ENCODE assay signal across 23 cellular contexts in genomic region chr1:202951437-202951836, GRCh38. TPM values are rescaled to one million over a fixed set of nuclear protein-coding genes. Genes with fewer than 3 reads are reported as not detected.
DNase-seq lines count a peak whose midpoint lies in the region; ATAC-seq and TF ChIP-seq lines count a peak whose summit lies in the region.
"Had no signal": no experiment of that assay in that cellular context is flagged by ENCODE, and none has a peak within 500 bp of the region (broad histone marks: within the 10 kb centered on the region; RNA-seq: fewer than 3 reads in every experiment).

No MANE protein-coding gene starts in this region.

- H3K9ac ChIP-seq in GM23248: no peak overlapping the region

- no peak overlapping the region for H2AFZ ChIP-seq in GM23248

- H3K27me3 ChIP-seq in CD4-positive, alpha-beta T cell (ENCODE audit: control insufficient read depth, insufficient read depth, low read length): no peaks in the 10 kb centered on the region
- H3K27me3 ChIP-seq in GM23248 (replicated peaks; ENCODE audit: insufficient read depth) (no peaks in the 10 kb centered on the region), breast epithelium (no peaks in the 10 kb centered on the region), sigmoid colon (no peaks in the 10 kb centered on the region)
- H3K27me3 ChIP-seq in naive thymus-derived CD4-positive, alpha-beta T cell (ENCODE audit: control insufficient read depth in 2 of 2, insufficient read depth in 2 of 2, low read length in 2 of 2): no peaks in the 10 kb centered on the region
- H3K27me3 ChIP-seq: heart left ventricle had no signal

- TF ChIP-seq POLR2A in breast epithelium (IDR thresholded peaks at IDR 0.05): no peak
- TF ChIP-seq POLR2A in sigmoid colon (IDR thresholded peaks at IDR 0.05): no peak

- no peak overlapping the region for H3K27ac ChIP-seq in CD4-positive, alpha-beta T cell (ENCODE audit: low read depth, low read length)
- H3K27ac ChIP-seq in GM23248 (no peak overlapping the region), breast epithelium (peak overlapping the region; percentile 64 to 87), sigmoid colon (no peak overlapping the region)
- no peak overlapping the region for H3K27ac ChIP-seq in naive thymus-derived CD4-positive, alpha-beta T cell (ENCODE audit: low read depth, low read length)

- H3K4me3 Mint-ChIP-seq in CD4-positive, alpha-beta T cell: no peak overlapping the region
- H3K4me3 Mint-ChIP-seq in naive thymus-derived CD4-positive, alpha-beta T cell: no peak overlapping the region
- H3K4me3 Mint-ChIP-seq: activated B cell treated with CpG ODN at 0.5 μM for 24 hours; naive B cell; stimulated activated naive CD8-positive, alpha-beta T cell treated with anti-CD3 and anti-CD28 coated beads, Interleukin-15, amount 100 ng/mL, for 72 hours had no signal

- H3K36me3 Mint-ChIP-seq in CD4-positive, alpha-beta T cell (ENCODE audit: low read depth): peaks cover 64% of the 10 kb centered on the region
- peaks cover 0 to 12% (median 7%) of the 10 kb centered on the region in 5 donors for H3K36me3 Mint-ChIP-seq in naive thymus-derived CD4-positive, alpha-beta T cell

- H3K4me2 ChIP-seq in GM23248 (ENCODE audit: unreplicated experiment): no peak overlapping the region

- CTCF ChIA-PET in CD4-positive, alpha-beta T cell (lab: Charles Lee): interaction anchor here (1.2 kb wide), 1 partner anchor 8 kb away, joined by 3 read pairs; no protein-coding TSS in a partner anchor
- CTCF ChIA-PET in naive thymus-derived CD4-positive, alpha-beta T cell (lab: Charles Lee): no interaction called here

- no peak for TF ChIP-seq EP300 in sigmoid colon (IDR thresholded peaks at IDR 0.05)

- in situ Hi-C loops in GM23248 (cut with MboI): no loop called here

- H3K27ac Mint-ChIP-seq in CD4-positive, alpha-beta T cell: peak overlapping the region; percentile 59
- peak overlapping the region in 7 of 9 donors; percentile 35 to 82 (median 67) for H3K27ac Mint-ChIP-seq in naive thymus-derived CD4-positive, alpha-beta T cell
- H3K27ac Mint-ChIP-seq: activated B cell treated with CpG ODN at 0.5 μM for 24 hours had no signal

- H3K9me3 ChIP-seq in CD4-positive, alpha-beta T cell (ENCODE audit: control insufficient read depth, low read length): no peaks in the 10 kb centered on the region
- H3K9me3 ChIP-seq in GM23248 (ENCODE audit: low read depth) (no peaks in the 10 kb centered on the region), breast epithelium (no peaks in the 10 kb centered on the region), sigmoid colon (no peaks in the 10 kb centered on the region)
- H3K9me3 ChIP-seq in naive thymus-derived CD4-positive, alpha-beta T cell (ENCODE audit: control insufficient read depth in 2 of 3, low read length in 3 of 3): no peaks in the 10 kb centered on the region
- H3K9me3 ChIP-seq: heart left ventricle had no signal

- no peak for TF ChIP-seq CTCF in CD4-positive, alpha-beta T cell (IDR thresholded peaks at IDR 0.05)
- TF ChIP-seq CTCF in breast epithelium (IDR thresholded peaks at IDR 0.05): no peak
- TF ChIP-seq CTCF in sigmoid colon (IDR thresholded peaks at IDR 0.05): no peak

- H3K4me1 ChIP-seq in GM23248 (ENCODE audit: insufficient read depth): peaks cover 29% of the 10 kb centered on the region
- H3K4me1 ChIP-seq in breast epithelium: peaks cover 7 to 9% of the 10 kb centered on the region in 2 donors
- H3K4me1 ChIP-seq in naive thymus-derived CD4-positive, alpha-beta T cell (ENCODE audit: control insufficient read depth in 2 of 2, insufficient read depth in 2 of 2, low read length in 2 of 2): peaks cover 3 to 26% of the 10 kb centered on the region in 2 donors
- peaks cover 0 to 37% (median 23%) of the 10 kb centered on the region in 4 donors for H3K4me1 ChIP-seq in sigmoid colon

- DNase-seq in CD4-positive, alpha-beta T cell: no peak
- peak; percentile 42 for DNase-seq in GM23248
- DNase-seq in breast epithelium (ENCODE audit: low spot score in 2 of 2): no peak
- DNase-seq in naive thymus-derived CD4-positive, alpha-beta T cell: no peak
- no peak for DNase-seq in SIG-M5 (lab: John Stamatoyannopoulos, UW)
- no peak for DNase-seq in sigmoid colon
- no peak for DNase-seq in cerebellar cortex (ENCODE audit: low spot score)
- DNase-seq: activated B cell treated with CpG ODN at 0.5 μM for 24 hours; activated CD8-positive, alpha-beta memory T cell treated with anti-CD3 and anti-CD28 coated beads for 24 hours; AML-193; amygdala; central memory CD4-positive, alpha-beta T cell; DMS 273 treated with DMSO at 0.1 percent for 48 hours; GOT3; heart left ventricle; naive B cell; NCI-H1417 treated with DMSO at 0.1 percent for 48 hours; NCI-H69; PC-3; posterior cingulate gyrus; stimulated activated CD4-positive, alpha-beta T cell treated with anti-CD3 and anti-CD28 coated beads, Interleukin-2, amount 100 ng/mL, for 24 hours; stimulated activated naive CD8-positive, alpha-beta T cell treated with anti-CD3 and anti-CD28 coated beads, Interleukin-15, amount 100 ng/mL, for 72 hours; trophoblast cell had no signal

- no peaks in the 10 kb centered on the region for H3K9me3 Mint-ChIP-seq in CD4-positive, alpha-beta T cell
- H3K9me3 Mint-ChIP-seq in naive thymus-derived CD4-positive, alpha-beta T cell: no peaks in the 10 kb centered on the region
- H3K9me3 Mint-ChIP-seq: activated B cell treated with CpG ODN at 0.5 μM for 24 hours; naive B cell; stimulated activated naive CD8-positive, alpha-beta T cell treated with anti-CD3 and anti-CD28 coated beads, Interleukin-15, amount 100 ng/mL, for 72 hours had no signal

- H3K4me3 ChIP-seq in GM23248 (no peak overlapping the region), breast epithelium (no peak overlapping the region), sigmoid colon (no peak overlapping the region)
- H3K4me3 ChIP-seq in naive thymus-derived CD4-positive, alpha-beta T cell (ENCODE audit: low read length): no peak overlapping the region
- H3K4me3 ChIP-seq: heart left ventricle had no signal

- H3K36me3 ChIP-seq in GM23248 (ENCODE audit: low read depth) (peaks cover 26% of the 10 kb centered on the region; the same call in 1 of the 2 replicates), breast epithelium (no peaks in the 10 kb centered on the region), sigmoid colon (peaks cover 10 to 46% (median 16%) of the 10 kb centered on the region in 4 donors)
- peaks cover 0 to 45% (median 2%) of the 10 kb centered on the region in 3 experiments for H3K36me3 ChIP-seq in naive thymus-derived CD4-positive, alpha-beta T cell (ENCODE audit: control insufficient read depth in 2 of 3, insufficient read depth in 3 of 3, low read length in 3 of 3)

- 16 to 24% methylated on average over 2 of the region's 2 CpGs for WGBS in GM23248 (ENCODE audit: low coverage in 1 of 2, low lambda C conversion rate in 2 of 2, missing lambda C conversion rate in 2 of 2), 2 experiments
- WGBS in sigmoid colon, 2 donors: 93 to 94% methylated on average over 2 of the region's 2 CpGs

- peaks cover 86% of the 10 kb centered on the region for H3K79me2 ChIP-seq in GM23248 (ENCODE audit: insufficient read depth)

- H4K20me1 ChIP-seq in GM23248 (ENCODE audit: insufficient read depth): peaks cover 20% of the 10 kb centered on the region

- peaks cover 22% of the 10 kb centered on the region for H3F3A ChIP-seq in GM23248 (ENCODE audit: insufficient read depth)

- no peaks in the 10 kb centered on the region for H3K9me2 ChIP-seq in GM23248 (ENCODE audit: insufficient read depth)

- intact Hi-C loops in CD4-positive, alpha-beta T cell (cut with DNase I, micrococcal nuclease): no loop called here
- intact Hi-C loops in breast epithelium (cut with DNase I; ENCODE audit: low total_unique reads): no loop called here
- intact Hi-C loops in naive thymus-derived CD4-positive, alpha-beta T cell (cut with micrococcal nuclease): loop anchor here in 1 of 2 donors (10.0 kb wide), 2 partner anchors 187 to 1797 kb away; partner anchors contain the start of gene TMEM9
- intact Hi-C loops in sigmoid colon (cut with DNase I): no loop called here

- POLR2A ChIA-PET in CD4-positive, alpha-beta T cell (lab: Charles Lee): interaction anchor here (1.0 to 1.6 kb wide), 2 partner anchors 17 to 19 kb away, joined by 3 to 4 read pairs; no protein-coding TSS in a partner anchor
- POLR2A ChIA-PET in naive thymus-derived CD4-positive, alpha-beta T cell (lab: Charles Lee): interaction anchor here (0.6 kb wide), 1 partner anchor 19 kb away, joined by 4 read pairs; no protein-coding TSS in a partner anchor

- no peaks in the 10 kb centered on the region for H3K27me3 Mint-ChIP-seq in CD4-positive, alpha-beta T cell
- H3K27me3 Mint-ChIP-seq in naive thymus-derived CD4-positive, alpha-beta T cell: no peaks in the 10 kb centered on the region
- H3K27me3 Mint-ChIP-seq: activated B cell treated with CpG ODN at 0.5 μM for 24 hours; naive B cell; stimulated activated naive CD8-positive, alpha-beta T cell treated with anti-CD3 and anti-CD28 coated beads, Interleukin-15, amount 100 ng/mL, for 72 hours had no signal

- no peak for ATAC-seq in CD4-positive, alpha-beta T cell (ENCODE audit: poor library complexity)
- ATAC-seq in naive thymus-derived CD4-positive, alpha-beta T cell: no peak
- ATAC-seq: heart left ventricle; PC-3; stimulated activated naive CD8-positive, alpha-beta T cell treated with anti-CD3 and anti-CD28 coated beads, Interleukin-15, amount 100 ng/mL, for 72 hours had no signal

- H3K4me1 Mint-ChIP-seq in CD4-positive, alpha-beta T cell (ENCODE audit: low read depth): peaks cover 53% of the 10 kb centered on the region
- peaks cover 27 to 52% (median 48%) of the 10 kb centered on the region in 7 donors for H3K4me1 Mint-ChIP-seq in naive thymus-derived CD4-positive, alpha-beta T cell

RNA-seq across cellular contexts. Expression of gene ADIPOR1, which starts 6.7 kb away (rescaled TPM):
- 10 to 100 TPM; 91.5 to 95.6 TPM for total RNA-seq in CD4-positive, alpha-beta T cell
- total RNA-seq in GM23248 (2014; rRNA removed; shearing (Covaris generic)): 83.2 and 101 TPM in 2 replicates
- polyA plus RNA-seq in GM23248 (2016; fragmentation: Nextera tagmentation; extraction: Ambion mirVana) (110 and 111 TPM in 2 replicates), sigmoid colon (10 to 100 TPM; 54.4 to 82.9 (median 79.8) TPM)
- total RNA-seq in breast epithelium (100 to 1,000 TPM in 1 of 3 donors, 10 to 100 TPM in 2; 87.2 to 143 (median 87.5) TPM), sigmoid colon (10 to 100 TPM; 57.4 to 76.2 (median 65.8) TPM)
- 10 to 100 TPM; 51.9 to 84.5 (median 69.6) TPM for total RNA-seq in naive thymus-derived CD4-positive, alpha-beta T cell
- polyA plus RNA-seq in naive thymus-derived CD4-positive, alpha-beta T cell: 10 to 100 TPM; 56.8 to 93.8 TPM

RNA-seq across cellular contexts. Expression of gene CYB5R1, which starts 15.6 kb away (rescaled TPM):
- total RNA-seq in CD4-positive, alpha-beta T cell: 10 to 100 TPM; 42.1 to 47.4 TPM
- total RNA-seq in GM23248 (2014; rRNA removed; shearing (Covaris generic)): 28.7 and 32.9 TPM in 2 replicates
- polyA plus RNA-seq in GM23248 (2016; fragmentation: Nextera tagmentation; extraction: Ambion mirVana): 40.7 and 45.9 TPM in 2 replicates
- 10 to 100 TPM; 42.0 to 77.4 (median 53.8) TPM for total RNA-seq in breast epithelium
- 10 to 100 TPM; 22.8 to 50.2 (median 48.0) TPM for total RNA-seq in naive thymus-derived CD4-positive, alpha-beta T cell
- polyA plus RNA-seq in naive thymus-derived CD4-positive, alpha-beta T cell: 10 to 100 TPM; 63.1 to 71.3 TPM
- 10 to 100 TPM; 24.6 to 45.3 (median 36.2) TPM for total RNA-seq in sigmoid colon
- polyA plus RNA-seq in sigmoid colon: 10 to 100 TPM in 1 of 3 donors, 1 to 10 TPM in 2; 8.6 to 27.1 (median 9.6) TPM

RNA-seq across cellular contexts. Expression of gene KLHL12, which starts 24.4 kb away (rescaled TPM):
- total RNA-seq in CD4-positive, alpha-beta T cell: 10 to 100 TPM; 18.5 to 18.6 TPM
- 20.8 and 21.4 TPM in 2 replicates for total RNA-seq in GM23248 (2014; rRNA removed; shearing (Covaris generic))
- polyA plus RNA-seq in GM23248 (2016; fragmentation: Nextera tagmentation; extraction: Ambion mirVana): 20.4 and 22.0 TPM in 2 replicates
- total RNA-seq in breast epithelium: 10 to 100 TPM; 21.3 to 26.4 (median 25.5) TPM
- total RNA-seq in naive thymus-derived CD4-positive, alpha-beta T cell: 10 to 100 TPM; 15.6 to 28.0 (median 24.5) TPM
- polyA plus RNA-seq in naive thymus-derived CD4-positive, alpha-beta T cell: 10 to 100 TPM; 12.1 to 18.3 TPM
- total RNA-seq in sigmoid colon: 10 to 100 TPM; 12.9 to 23.9 (median 15.9) TPM
- polyA plus RNA-seq in sigmoid colon: 10 to 100 TPM; 17.6 to 27.0 (median 23.6) TPM

RNA-seq across cellular contexts. Expression of gene TMEM183A, which starts 55.7 kb away (rescaled TPM):
- 100 to 1,000 TPM; 187 to 194 TPM for total RNA-seq in CD4-positive, alpha-beta T cell
- 92.7 and 111 TPM in 2 replicates for total RNA-seq in GM23248 (2014; rRNA removed; shearing (Covaris generic))
- polyA plus RNA-seq in GM23248 (2016; fragmentation: Nextera tagmentation; extraction: Ambion mirVana) (57.3 TPM in 2 replicates), sigmoid colon (100 to 1,000 TPM in 1 of 3 donors, 10 to 100 TPM in 2; 72.5 to 108 (median 77.5) TPM)
- total RNA-seq in breast epithelium (100 to 1,000 TPM in 1 of 3 donors, 10 to 100 TPM in 2; 85.9 to 113 (median 94.1) TPM), sigmoid colon (10 to 100 TPM; 71.7 to 99.4 (median 88.2) TPM)
- total RNA-seq in naive thymus-derived CD4-positive, alpha-beta T cell: 100 to 1,000 TPM in 2 of 5 experiments, 10 to 100 TPM in 3; 61.4 to 134 (median 77.0) TPM
- 10 to 100 TPM; 42.5 to 56.0 TPM for polyA plus RNA-seq in naive thymus-derived CD4-positive, alpha-beta T cell

Comparison
In these comparisons a context has a peak if more than half of its experiments do, and no peak if none do; other contexts are left out.
1. H3K27ac ChIP-seq: peak in breast epithelium (2 of 2); none in CD4-positive, alpha-beta T cell (single experiment), GM23248 (single experiment), naive thymus-derived CD4-positive, alpha-beta T cell (single experiment) and sigmoid colon (0 of 4).